17 cellular contexts compared by ENCODE assay signal in the genomic region with DNA sequence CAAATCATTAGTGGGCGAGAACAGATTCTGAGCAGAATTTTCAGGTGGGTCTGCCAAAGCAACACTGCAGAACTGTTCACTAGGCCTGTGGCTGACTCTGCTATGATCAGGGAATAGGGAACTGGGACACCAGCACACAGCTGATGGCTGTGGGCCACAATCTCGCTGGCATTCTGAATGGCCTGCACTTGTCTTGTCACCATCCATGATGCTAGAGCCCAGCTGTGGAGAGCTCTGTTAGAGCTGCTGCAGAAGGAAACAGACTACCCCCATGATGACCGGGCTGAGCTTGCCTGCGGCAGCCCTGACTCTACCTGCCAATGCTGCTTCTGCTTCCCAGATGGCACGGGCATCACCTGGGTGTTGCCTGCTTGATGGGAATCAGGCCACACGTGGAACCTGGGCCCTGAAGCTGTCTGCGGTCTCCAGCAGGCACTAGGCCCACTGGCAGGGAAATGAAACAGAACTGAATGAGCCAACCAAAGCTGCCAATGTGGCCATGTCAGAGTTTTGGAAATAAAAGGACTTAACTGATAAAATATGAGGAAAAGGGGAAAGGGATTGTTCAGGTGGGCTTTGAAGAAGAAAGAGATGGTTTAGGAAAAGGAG. TPM values are rescaled to one million over a fixed set of nuclear protein-coding genes. Genes with fewer than 3 reads are reported as not detected.
DNase-seq lines count a peak whose midpoint lies in the region; ATAC-seq, FAIRE-seq and TF ChIP-seq lines count a peak whose summit lies in the region.
"Had no signal": no experiment of that assay in that cellular context is flagged by ENCODE, and none has a peak within 500 bp of the region (broad histone marks: within the 10 kb centered on the region; RNA-seq: fewer than 3 reads in every experiment).

No MANE protein-coding gene starts in this region.

- no peaks in the 10 kb centered on the region for H3K23me2 ChIP-seq in H1 (ENCODE audit: low read depth, low read length)

- H2BK20ac ChIP-seq in H1 (ENCODE audit: low read length) = no peak overlapping the region

- H2AFZ ChIP-seq in H1 (ENCODE audit: low read length) = 0 out of 2 replicates have a peak overlapping the region, but pooled peaks have one; percentile 23

- H3K9ac ChIP-seq in H1 (replicated peaks in 1 of 4; ENCODE audit: extremely low read depth in 1 of 4, low read depth in 3 of 4, low read length in 3 of 4) = no peak overlapping the region

- no peak overlapping the region for H2BK15ac ChIP-seq in H1 (ENCODE audit: low read length)

- H3K36me3 ChIP-seq in heart right ventricle (no peaks in the 10 kb centered on the region), H1 (ENCODE audit: control insufficient read depth in 2 of 4, insufficient read depth in 4 of 4, low read length in 3 of 4) (no peaks in the 10 kb centered on the region), aorta (ENCODE audit: control insufficient read depth in 1 of 2, insufficient read depth in 2 of 2, low read length in 1 of 2) (no peaks in the 10 kb centered on the region), uterus (no peaks in the 10 kb centered on the region)

- peaks cover 0 to 14% (median 0%) of the 10 kb centered on the region in 9 donors for H3K4me1 ChIP-seq in heart right ventricle
- peaks cover 3 to 11% (median 5%) of the 10 kb centered on the region in 4 experiments; a peak in 6 of 7 replicates for H3K4me1 ChIP-seq in H1 (replicated peaks in 1 of 4; ENCODE audit: control insufficient read depth in 3 of 4, insufficient read depth in 4 of 4, low read length in 3 of 4)
- H3K4me1 ChIP-seq in aorta (ENCODE audit: control insufficient read depth in 1 of 2, insufficient read depth in 2 of 2, low read length in 2 of 2) = peaks cover 2 to 7% of the 10 kb centered on the region in 2 donors
- H3K4me1 ChIP-seq in uterus = no peaks in the 10 kb centered on the region

- no peak overlapping the region for H4K5ac ChIP-seq in H1 (ENCODE audit: insufficient read length, low read depth, low read length)

- H3K79me2 ChIP-seq in H1 (ENCODE audit: control insufficient read depth in 1 of 2, insufficient read depth in 2 of 2, low read length in 2 of 2) = no peaks in the 10 kb centered on the region

- H3K4me3 ChIP-seq in heart right ventricle (no peak overlapping the region), H1 (ENCODE audit: extremely low read depth in 1 of 4, insufficient read depth in 2 of 4, low read depth in 3 of 4, low read length in 4 of 4) (no peak overlapping the region), aorta (ENCODE audit: low read length in 2 of 2) (no peak overlapping the region), uterus (no peak overlapping the region)

- H2BK5ac ChIP-seq in H1 (ENCODE audit: low read depth, low read length) = no peak overlapping the region

- H3K27me3 ChIP-seq in heart right ventricle (no peaks in the 10 kb centered on the region), H1 (replicated peaks in 1 of 4; ENCODE audit: control insufficient read depth in 3 of 4, extremely low read depth in 1 of 4, insufficient read depth in 3 of 4, low read length in 3 of 4) (no peaks in the 10 kb centered on the region), aorta (ENCODE audit: control insufficient read depth in 1 of 2, insufficient read depth in 2 of 2, low read length in 1 of 2) (no peaks in the 10 kb centered on the region), uterus (no peaks in the 10 kb centered on the region)

- no peak overlapping the region for H3K56ac ChIP-seq in H1 (replicated peaks; ENCODE audit: insufficient read length, low read depth, low read length)

- H3K23ac ChIP-seq in H1 (ENCODE audit: insufficient read length) = no peak overlapping the region

- H3K27ac ChIP-seq in heart right ventricle (peak overlapping the region in 2 of 10 donors; percentile 37 to 45), H1 (ENCODE audit: low read depth, low read length) (no peak overlapping the region), aorta (ENCODE audit: low read depth in 1 of 2, low read length in 2 of 2) (peak overlapping the region; percentile 73 to 93), uterus (no peak overlapping the region)

- DNase-seq in Right ventricle myocardium superior (peak; percentile 50), heart right ventricle (no peak), H1 (ENCODE audit: low read depth in 1 of 2, low spot score in 2 of 2) (no peak), myocyte (ENCODE audit: low read depth) (peak; percentile 33), aorta (peak in 1 of 2 donors; percentile 79), NCI-H524 treated with DMSO at 0.1 percent for 48 hours (lab: John Stamatoyannopoulos, UW) (no peak), HCEC 1CT (no peak), uterus (no peak)
- DNase-seq: activated naive CD8-positive, alpha-beta T cell treated with anti-CD3 and anti-CD28 coated beads for 36 hours; Caco-2; dermis blood vessel endothelial cell; NCI-H2107; NK-92 treated with Interleukin-12 subunit alpha and Interleukin-12 subunit beta, amount 100 ng/mL, for 24 hours; SIG-M5 had no signal

- no peak overlapping the region for H4K91ac ChIP-seq in H1 (replicated peaks; ENCODE audit: insufficient read length, low read length)

- no peak overlapping the region for H2BK12ac ChIP-seq in H1 (ENCODE audit: low read depth, low read length)

- TF ChIP-seq POLR2A in H1 (IDR thresholded peaks at IDR 0.05; ENCODE audit: control extremely low read depth in 1 of 2, low read depth in 2 of 2, low read length in 2 of 2) (no peak), uterus (IDR thresholded peaks at IDR 0.05) (no peak)

- 77 to 85% methylated on average over 7 of the region's 7 CpGs for WGBS in heart right ventricle, 2 donors
- WGBS in H1 (ENCODE audit: extremely low coverage in 1 of 2, insufficient coverage in 1 of 2, insufficient read length in 1 of 2, insufficient replicate concordance in 2 of 2, low coverage in 1 of 2, low lambda C conversion rate in 2 of 2, missing lambda C conversion rate in 1 of 2), 2 experiments = 91% methylated on average over 7 of the region's 7 CpGs; no CpG with 5 or more reads in 1 of the 2 experiments
- WGBS in aorta, 2 donors = 21 to 24% methylated on average over 7 of the region's 7 CpGs

- H3K14ac ChIP-seq in H1 (ENCODE audit: insufficient read length) = no peak overlapping the region

- no peak overlapping the region for H2AK5ac ChIP-seq in H1 (ENCODE audit: low read depth, low read length)

- no peak overlapping the region for H2BK120ac ChIP-seq in H1 (replicated peaks; ENCODE audit: low read depth, low read length)

- H3K18ac ChIP-seq in H1 (ENCODE audit: extremely low read depth, low read length) = no peak overlapping the region

- intact Hi-C loops in Right ventricle myocardium superior (cut with DNase I) = no loop called here
- intact Hi-C loops in heart right ventricle (cut with DNase I) = loop anchor here in 3 of 10 donors (10.0 kb wide), 2 partner anchors 195 to 205 kb away; a partner anchor contains a TSS
- intact Hi-C loops in aorta (cut with DNase I) = loop anchor here (5.0 kb wide), 2 partner anchors 38 to 43 kb away; no protein-coding TSS in a partner anchor
- intact Hi-C loops in uterus (cut with DNase I; ENCODE audit: low total_unique reads) = no loop called here

- POLR2A ChIA-PET in H1 (lab: Charles Lee; ENCODE audit: partially characterized antibody) = no interaction called here

- H3K4ac ChIP-seq in H1 (replicated peaks; ENCODE audit: insufficient read length, low read depth, low read length) = no peak overlapping the region

- CTCF ChIA-PET in H1 (lab: Charles Lee; ENCODE audit: partially characterized antibody) = interaction anchor here (0.6 to 6.0 kb wide), 13 partner anchors 12 to 652 kb away, joined by 3 to 58 read pairs (median 4); a partner anchor contains a TSS

- H4K20me1 ChIP-seq in H1 (replicated peaks in 1 of 2; ENCODE audit: control insufficient read depth in 1 of 2, insufficient read depth in 2 of 2, low read length in 2 of 2) = no peaks in the 10 kb centered on the region

- TF ChIP-seq RAD21 in H1 (IDR thresholded peaks at IDR 0.05 in 1 of 2, conservative IDR thresholded peaks at IDR 0.05 in 1 of 2; ENCODE audit: low read depth in 2 of 2, low read length in 2 of 2) = no peak

- H3K4me2 ChIP-seq in H1 (ENCODE audit: insufficient read depth in 1 of 2, low read depth in 2 of 2, low read length in 2 of 2) = no peak overlapping the region

- no peak for TF ChIP-seq EP300 in H1 (IDR thresholded peaks at IDR 0.05; ENCODE audit: borderline replicate concordance in 1 of 2, low read depth in 2 of 2, low read length in 2 of 2)

- no peak for ATAC-seq in Right ventricle myocardium superior (ENCODE audit: poor library complexity)
- no peak for ATAC-seq in heart right ventricle
- ATAC-seq in aorta (ENCODE audit: low FRiP score) = no peak
- ATAC-seq: HCT116 had no signal

- FAIRE-seq in H1 (lab: Jason Lieb, UNC) = no peak
- FAIRE-seq: A204.1 had no signal

- no peak for TF ChIP-seq CTCF in heart right ventricle (IDR thresholded peaks at IDR 0.05)
- no peak for TF ChIP-seq CTCF in H1 (IDR thresholded peaks at IDR 0.05; ENCODE audit: control extremely low read depth in 1 of 3, insufficient read depth in 1 of 3, low read depth in 1 of 3, low read length in 3 of 3)
- no peak for TF ChIP-seq CTCF in uterus (IDR thresholded peaks at IDR 0.05)

- H4K8ac ChIP-seq in H1 (ENCODE audit: extremely low read depth, insufficient read depth, low read length) = no peak overlapping the region

- no peaks in the 10 kb centered on the region for H3K79me1 ChIP-seq in H1 (ENCODE audit: low read depth, low read length)

- H3K9me3 ChIP-seq in heart right ventricle (no peaks in the 10 kb centered on the region), H1 (ENCODE audit: insufficient read depth in 2 of 2, low read depth in 1 of 2, low read length in 1 of 2) (no peaks in the 10 kb centered on the region), aorta (ENCODE audit: control insufficient read depth, low read length) (no peaks in the 10 kb centered on the region), uterus (no peaks in the 10 kb centered on the region)
- H3K9me3 ChIP-seq: Caco-2 had no signal

RNA-seq across cellular contexts. Expression of a gene that starts 11.2 kb away (rescaled TPM):
- total RNA-seq in Right ventricle myocardium superior (0.13 TPM), heart right ventricle (under 1 TPM in 3 of 10 donors, not detected in 7; 0.14 to 0.50 (median 0.18) TPM), myocyte (not detected in 2 replicates), aorta (under 1 TPM in 1 of 2 donors, not detected in 1; 0.88 TPM), uterus (1 to 10 TPM in 1 of 4 donors, under 1 TPM in 1, not detected in 2; 0.29 to 2.5 TPM)
- polyA plus RNA-seq in heart right ventricle (under 1 TPM; 0.22 to 0.43 TPM), H1 (2011; rRNA removed) (0.24 and 0.44 TPM in 2 replicates), aorta (under 1 TPM in 1 of 2 donors, not detected in 1; 0.41 TPM)
- 0.84 and 1.4 TPM in 2 replicates for total RNA-seq in H1 (2021; fragmentation: NEBNext Ultra II Directional; extraction: Animal tissue kit (Norgen Biotek cat#: 25700))
- polyA plus RNA-seq in H1 (2011; cell fraction: cytosol; rRNA removed) = 0.63 TPM
- polyA plus RNA-seq in H1 (2011; cell fraction: nucleus; rRNA removed) = 0.16 TPM
- 0.50 to 1.1 TPM (median 0.73 TPM) in 4 replicates for polyA plus RNA-seq in H1 (2012, experiment 1 of 2)
- 0.09 TPM for polyA plus RNA-seq in H1 (2012, experiment 2 of 2)
- polyA plus RNA-seq in H1 (2013, experiment 1 of 2) = 0.47 TPM
- polyA plus RNA-seq in H1 (2013, experiment 2 of 2) = 0.44 TPM
- polyA minus RNA-seq in H1 (2011; rRNA and poly(A)+ RNA removed) = 0.46 and 0.73 TPM in 2 replicates
- polyA minus RNA-seq in H1 (2011; cell fraction: cytosol; rRNA and poly(A)+ RNA removed) = not detected
- polyA minus RNA-seq in H1 (2011; cell fraction: nucleus; rRNA and poly(A)+ RNA removed) = 1.8 TPM
- not detected for polyA plus RNA-seq in myocyte (2012)
- total RNA-seq: activated naive CD8-positive, alpha-beta T cell treated with anti-CD3 and anti-CD28 coated beads for 36 hours; dermis blood vessel endothelial cell; fibroblast of villous mesenchyme had no signal

RNA-seq across cellular contexts. Expression of a gene that starts 46.6 kb away (rescaled TPM):
- total RNA-seq in Right ventricle myocardium superior = not detected
- total RNA-seq in heart right ventricle = not detected
- under 1 TPM in 1 of 2 donors, not detected in 1; 0.20 TPM for polyA plus RNA-seq in heart right ventricle
- total RNA-seq in H1 (2021; fragmentation: NEBNext Ultra II Directional; extraction: Animal tissue kit (Norgen Biotek cat#: 25700)) = not detected in 2 replicates
- polyA plus RNA-seq in H1 (2011; rRNA removed) = not detected in 2 replicates
- not detected for polyA plus RNA-seq in H1 (2011; cell fraction: cytosol; rRNA removed)
- polyA plus RNA-seq in H1 (2011; cell fraction: nucleus; rRNA removed) = not detected
- polyA plus RNA-seq in H1 (2012, experiment 1 of 2) = not detected in 4 replicates
- not detected for polyA plus RNA-seq in H1 (2012, experiment 2 of 2)
- not detected for polyA plus RNA-seq in H1 (2013, experiment 1 of 2)
- not detected for polyA plus RNA-seq in H1 (2013, experiment 2 of 2)
- polyA minus RNA-seq in H1 (2011; rRNA and poly(A)+ RNA removed) = not detected in 2 replicates
- not detected for polyA minus RNA-seq in H1 (2011; cell fraction: cytosol; rRNA and poly(A)+ RNA removed)
- polyA minus RNA-seq in H1 (2011; cell fraction: nucleus; rRNA and poly(A)+ RNA removed) = not detected
- not detected in 2 replicates for total RNA-seq in myocyte
- not detected for polyA plus RNA-seq in myocyte (2012)
- total RNA-seq in aorta = under 1 TPM in 1 of 2 donors, not detected in 1; 0.45 TPM
- 1 to 10 TPM in 1 of 2 donors, under 1 TPM in 1; 0.23 to 5.5 TPM for polyA plus RNA-seq in aorta
- total RNA-seq in uterus = not detected

Comparison
In these comparisons a context has a peak if more than half of its experiments do, and no peak if none do; other contexts are left out.
1. DNase-seq: peak in Right ventricle myocardium superior (single experiment) and myocyte (single experiment); none in heart right ventricle (0 of 2), H1 (0 of 2), NCI-H524 treated with DMSO at 0.1 percent for 48 hours (single experiment), HCEC 1CT (single experiment) and uterus (0 of 2).
2. H3K27ac ChIP-seq: peak in aorta (2 of 2); none in H1 (single experiment) and uterus (0 of 2).
3. intact Hi-C loops: an anchor here in aorta (5.0 kb wide); none called in Right ventricle myocardium superior and uterus.